Comparison of ENCODE assay signal across 15 cellular contexts in genomic region chr1:18707696-18708257, GRCh38.
A peak's percentile ranks its signal among the peaks of the same experiment; 100 is the strongest.
DNase-seq lines count a peak whose midpoint lies in the region; ATAC-seq, FAIRE-seq and TF ChIP-seq lines count a peak whose summit lies in the region.
"Had no signal": no experiment of that assay in that cellular context is flagged by ENCODE, and none has a peak within 500 bp of the region (broad histone marks: within the 10 kb centered on the region; RNA-seq: fewer than 3 reads in every experiment).

No MANE protein-coding gene starts in this region.

- no peaks in the 10 kb centered on the region for H3K36me3 ChIP-seq in psoas muscle (ENCODE audit: insufficient read depth in 1 of 2, low read depth in 1 of 2)

- no peak overlapping the region for H3K27ac Mint-ChIP-seq in activated naive CD8-positive, alpha-beta T cell treated with anti-CD3 and anti-CD28 coated beads, Interleukin-2, amount 50 U/mL, for 24 hours
- H3K27ac Mint-ChIP-seq in activated naive CD8-positive, alpha-beta T cell treated with anti-CD3 and anti-CD28 coated beads for 36 hours, result no peak overlapping the region
- H3K27ac Mint-ChIP-seq: CD14-positive monocyte; CD8-positive, alpha-beta T cell; GM23338 had no signal

- TF ChIP-seq CTCF in D721Med (IDR thresholded peaks at IDR 0.05; ENCODE audit: insufficient read depth, missing control alignments) (no peak), psoas muscle (IDR thresholded peaks at IDR 0.05) (no peak)

- H3K9me3 ChIP-seq in psoas muscle, result no peaks in the 10 kb centered on the region
- H3K9me3 ChIP-seq: A549 had no signal

- ATAC-seq in activated naive CD8-positive, alpha-beta T cell treated with anti-CD3 and anti-CD28 coated beads, Interleukin-2, amount 50 U/mL, for 24 hours, result peak; percentile 20
- no peak for ATAC-seq in psoas muscle
- ATAC-seq: A549; CD8-positive, alpha-beta T cell; GM12878; GM23338 had no signal

- intact Hi-C loops in psoas muscle (cut with DNase I), result no loop called here

- FAIRE-seq in D721Med (lab: Jason Lieb, UNC) (no peak), GM12892 (lab: Jason Lieb, UNC) (no peak)
- FAIRE-seq: A549, GM12878 had no signal

- no peak for TF ChIP-seq POLR2A in GM12892 (IDR thresholded peaks at IDR 0.05; ENCODE audit: low read depth, low read length)

- no peak overlapping the region for H3K4me3 ChIP-seq in psoas muscle
- H3K4me3 ChIP-seq: A549, GM12878, GM23338 had no signal

- peaks cover 33% of the 10 kb centered on the region for H3K27me3 Mint-ChIP-seq in activated naive CD8-positive, alpha-beta T cell treated with anti-CD3 and anti-CD28 coated beads, Interleukin-2, amount 50 U/mL, for 24 hours
- peaks cover 26% of the 10 kb centered on the region for H3K27me3 Mint-ChIP-seq in activated naive CD8-positive, alpha-beta T cell treated with anti-CD3 and anti-CD28 coated beads for 36 hours

- no peaks in the 10 kb centered on the region for H3K4me1 Mint-ChIP-seq in activated naive CD8-positive, alpha-beta T cell treated with anti-CD3 and anti-CD28 coated beads, Interleukin-2, amount 50 U/mL, for 24 hours
- H3K4me1 Mint-ChIP-seq in activated naive CD8-positive, alpha-beta T cell treated with anti-CD3 and anti-CD28 coated beads for 36 hours, result no peaks in the 10 kb centered on the region
- H3K4me1 Mint-ChIP-seq: CD14-positive monocyte had no signal

- no peak overlapping the region for H3K4me3 Mint-ChIP-seq in activated naive CD8-positive, alpha-beta T cell treated with anti-CD3 and anti-CD28 coated beads, Interleukin-2, amount 50 U/mL, for 24 hours
- H3K4me3 Mint-ChIP-seq in activated naive CD8-positive, alpha-beta T cell treated with anti-CD3 and anti-CD28 coated beads for 36 hours, result no peak overlapping the region
- H3K4me3 Mint-ChIP-seq: CD14-positive monocyte; CD8-positive, alpha-beta T cell; GM23338 had no signal

- no peak overlapping the region for H3K27ac ChIP-seq in psoas muscle
- H3K27ac ChIP-seq: A549 had no signal

- no peaks in the 10 kb centered on the region for H3K36me3 Mint-ChIP-seq in activated naive CD8-positive, alpha-beta T cell treated with anti-CD3 and anti-CD28 coated beads, Interleukin-2, amount 50 U/mL, for 24 hours (ENCODE audit: low read depth)
- H3K36me3 Mint-ChIP-seq in activated naive CD8-positive, alpha-beta T cell treated with anti-CD3 and anti-CD28 coated beads for 36 hours, result no peaks in the 10 kb centered on the region
- H3K36me3 Mint-ChIP-seq: CD14-positive monocyte; CD8-positive, alpha-beta T cell had no signal

- H3K27me3 ChIP-seq in psoas muscle (ENCODE audit: insufficient read depth in 3 of 3, low read length in 2 of 3), result peaks cover 0 to 16% (median 3%) of the 10 kb centered on the region in 3 donors

- WGBS in psoas muscle, 3 donors, result 64 to 72% (median 69%) methylated on average over 6 of the region's 6 CpGs

- no peaks in the 10 kb centered on the region for H3K9me3 Mint-ChIP-seq in activated naive CD8-positive, alpha-beta T cell treated with anti-CD3 and anti-CD28 coated beads, Interleukin-2, amount 50 U/mL, for 24 hours
- H3K9me3 Mint-ChIP-seq in activated naive CD8-positive, alpha-beta T cell treated with anti-CD3 and anti-CD28 coated beads for 36 hours, result no peaks in the 10 kb centered on the region
- H3K9me3 Mint-ChIP-seq: CD8-positive, alpha-beta T cell; GM23338 had no signal

- no peaks in the 10 kb centered on the region for H3K4me1 ChIP-seq in psoas muscle
- H3K4me1 ChIP-seq: A549 had no signal

- no peak for DNase-seq in activated naive CD8-positive, alpha-beta T cell treated with anti-CD3 and anti-CD28 coated beads, Interleukin-2, amount 50 U/mL, for 24 hours
- DNase-seq in activated naive CD8-positive, alpha-beta T cell treated with anti-CD3 and anti-CD28 coated beads for 36 hours, result no peak
- DNase-seq in D721Med (ENCODE audit: insufficient read length, low spot score) (peak; percentile 83), NCI-H82 (lab: John Stamatoyannopoulos, UW) (peak; percentile 99), psoas muscle (no peak), GM12892 (ENCODE audit: insufficient read length) (no peak)
- DNase-seq: CD8-positive, alpha-beta T cell; COR-L47; DMS53; H7; IMR-90 had no signal

Comparison
In these comparisons a context has a peak if more than half of its experiments do, and no peak if none do; other contexts are left out.
1. DNase-seq: peak in D721Med (single experiment) and NCI-H82 (single experiment); none in activated naive CD8-positive, alpha-beta T cell treated with anti-CD3 and anti-CD28 coated beads, Interleukin-2, amount 50 U/mL, for 24 hours (single experiment), activated naive CD8-positive, alpha-beta T cell treated with anti-CD3 and anti-CD28 coated beads for 36 hours (single experiment), psoas muscle (0 of 2) and GM12892 (single experiment).